Comparison of ENCODE assay signal across 8 cellular contexts in the genomic region with DNA sequence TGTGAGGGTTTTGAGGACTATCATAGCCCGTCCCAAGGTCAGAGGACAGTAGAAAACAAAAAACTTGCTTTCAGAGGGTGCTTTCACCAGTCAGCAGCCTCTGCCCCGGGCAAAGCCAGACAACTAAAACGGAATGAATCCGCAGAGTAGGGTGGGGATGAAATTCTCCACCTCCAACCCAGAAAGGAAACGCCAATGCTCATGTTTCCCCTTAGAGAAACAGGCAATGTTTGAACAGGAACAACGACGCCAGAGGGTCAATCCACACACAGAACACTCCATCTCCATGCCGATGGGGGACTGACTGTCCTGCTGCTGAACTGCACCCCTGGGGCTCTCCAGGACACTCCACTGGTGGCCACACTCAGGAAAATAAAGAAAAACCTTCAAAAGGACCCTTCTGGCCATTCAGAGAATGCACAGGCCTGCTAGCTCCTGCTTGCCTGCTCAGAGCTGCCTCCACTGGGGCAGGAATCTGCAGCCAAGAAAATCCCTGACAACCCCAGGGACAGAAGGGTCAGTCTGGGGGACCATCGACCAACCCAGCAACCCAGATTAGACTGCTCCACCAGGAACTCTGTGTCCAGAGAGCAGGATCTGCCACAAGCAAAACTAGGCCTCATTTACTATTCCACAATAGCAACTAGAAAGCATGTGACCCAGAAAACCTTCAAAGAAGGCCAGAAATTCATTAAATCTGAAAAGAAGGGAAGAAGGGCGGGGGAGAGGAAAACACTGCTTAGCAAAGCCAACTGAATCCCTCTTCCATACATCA.
DNase-seq lines count a peak whose midpoint lies in the region; ATAC-seq, FAIRE-seq and TF ChIP-seq lines count a peak whose summit lies in the region.

No MANE protein-coding gene starts in this region.

- CTCF ChIA-PET in K562 (lab: Yijun Ruan, JAX; ENCODE audit: low intra/inter-chr PET ratio), result no interaction called here

- BruUV-seq in K562 (replicated peaks; lab: Mats Ljungman, UMichigan), result no TSS peak

- no peak overlapping the region for H3K4me2 ChIP-seq in K562 (ENCODE audit: insufficient read depth, low read length)

- TF ChIP-seq CTCF in K562 (IDR thresholded peaks at IDR 0.05 in 2 of 3, conservative IDR thresholded peaks at IDR 0.05 in 1 of 3; ENCODE audit: insufficient read depth in 2 of 3, low read depth in 1 of 3, low read length in 3 of 3) (no peak), uterus (IDR thresholded peaks at IDR 0.05) (no peak), lower leg skin (IDR thresholded peaks at IDR 0.05) (no peak)

- intact Hi-C loops in cardiac septum (cut with DNase I), result no loop called here
- intact Hi-C loops in Right ventricle myocardium superior (cut with DNase I), result loop anchor here (10.0 kb wide), 1 partner anchor 52 kb away; no protein-coding TSS in a partner anchor
- intact Hi-C loops in K562 (cut with micrococcal nuclease), result no loop called here
- intact Hi-C loops in uterus (cut with DNase I; ENCODE audit: low total_unique reads), result no loop called here
- intact Hi-C loops in lower leg skin (cut with DNase I; ENCODE audit: low total_unique reads), result no loop called here

- POLR2A ChIA-PET in K562 (lab: Yijun Ruan, JAX), result interaction anchor here (1.8 kb wide), 1 partner anchor 10 kb away, joined by 5 read pairs; no protein-coding TSS in a partner anchor

- no peak for FAIRE-seq in K562 (lab: Jason Lieb, UNC)

- H3K4me1 ChIP-seq in K562 (replicated peaks in 1 of 2; ENCODE audit: control insufficient read depth in 2 of 2, insufficient read depth in 2 of 2, low read length in 2 of 2), result peaks cover 11 to 17% of the 10 kb centered on the region in 2 experiments
- H3K4me1 ChIP-seq in uterus, result no peaks in the 10 kb centered on the region

- 78% methylated on average over 10 of the region's 10 CpGs for WGBS in K562 (ENCODE audit: insufficient coverage, low coverage, missing lambda C conversion rate)
- 74 to 77% methylated on average over 10 of the region's 10 CpGs for WGBS in lower leg skin, 2 donors

- H3K9me3 ChIP-seq in K562 (replicated peaks; ENCODE audit: control insufficient read depth, insufficient read depth, low read depth, low read length) (no peaks in the 10 kb centered on the region), uterus (no peaks in the 10 kb centered on the region)

- H3K9me1 ChIP-seq in K562 (ENCODE audit: control insufficient read depth, insufficient read depth, low read length), result no peaks in the 10 kb centered on the region

- peak overlapping the region; percentile 18 to 46; a peak in 2 of 4 replicates for H3K9ac ChIP-seq in K562 (ENCODE audit: insufficient read depth in 1 of 2, low read depth in 2 of 2, low read length in 2 of 2)

- H2AFZ ChIP-seq in K562 (ENCODE audit: low read depth, low read length), result peak overlapping the region; percentile 58

- no peaks in the 10 kb centered on the region for H3K79me2 ChIP-seq in K562 (ENCODE audit: control insufficient read depth, insufficient read depth, low read length)

- H3K36me3 ChIP-seq in K562 (ENCODE audit: control insufficient read depth, insufficient read depth, low read length) (no peaks in the 10 kb centered on the region), uterus (no peaks in the 10 kb centered on the region)

- ATAC-seq in Right ventricle myocardium superior (ENCODE audit: poor library complexity) (no peak), K562 (no peak), HG03571 (IDR thresholded peaks at IDR 0.05; ENCODE audit: unreplicated experiment) (no peak), GM18868 (IDR thresholded peaks at IDR 0.05; ENCODE audit: unreplicated experiment) (no peak)

- H4K20me1 ChIP-seq in K562 (replicated peaks; ENCODE audit: control insufficient read depth, insufficient read depth, low read length), result no peaks in the 10 kb centered on the region

- TF ChIP-seq POLR2A in K562 (conservative IDR thresholded peaks at IDR 0.05), result no peak
- TF ChIP-seq POLR2A in uterus (IDR thresholded peaks at IDR 0.05), result no peak
- TF ChIP-seq POLR2A in lower leg skin (IDR thresholded peaks at IDR 0.05), result no peak

- TF ChIP-seq RAD21 in K562 (CRISPR knock-in tag; conservative IDR thresholded peaks at IDR 0.05 in 1 of 2, IDR thresholded peaks at IDR 0.05 in 1 of 2), result no peak

- H3K27me3 ChIP-seq in K562 (ENCODE audit: control insufficient read depth in 2 of 2, insufficient read depth in 2 of 2, low read length in 2 of 2) (no peaks in the 10 kb centered on the region), uterus (no peaks in the 10 kb centered on the region)

- DNase-seq in cardiac septum (ENCODE audit: low spot score) (peak; percentile 49), Right ventricle myocardium superior (no peak), K562 (ENCODE audit: extremely low read depth in 1 of 4, low spot score in 3 of 4) (no peak), medulla oblongata (ENCODE audit: extremely low spot score) (peak; percentile 61), uterus (no peak), lower leg skin (ENCODE audit: low spot score in 2 of 2) (no peak)

- in situ Hi-C loops in K562 (cut with MboI), result no loop called here

- H3K27ac ChIP-seq in K562 (ENCODE audit: extremely low read depth, low read depth, low read length), result peak overlapping the region; percentile 41; the same call in 2 of the 3 replicates
- peak overlapping the region; percentile 11 to 22 for H3K27ac ChIP-seq in uterus

- no peak overlapping the region for H3K4me3 ChIP-seq in K562
- no peak overlapping the region for H3K4me3 ChIP-seq in uterus
- no peak overlapping the region for H3K4me3 ChIP-seq in lower leg skin (ENCODE audit: low read depth, poor library complexity, severe bottlenecking)

- no peak for TF ChIP-seq EP300 in K562 (IDR thresholded peaks at IDR 0.05; ENCODE audit: low read length)

TF ChIP-seq in K562, 482 proteins besides CTCF, POLR2A, EP300 and RAD21 (continues in another document):
- TF ChIP-seq, protein P1, sequence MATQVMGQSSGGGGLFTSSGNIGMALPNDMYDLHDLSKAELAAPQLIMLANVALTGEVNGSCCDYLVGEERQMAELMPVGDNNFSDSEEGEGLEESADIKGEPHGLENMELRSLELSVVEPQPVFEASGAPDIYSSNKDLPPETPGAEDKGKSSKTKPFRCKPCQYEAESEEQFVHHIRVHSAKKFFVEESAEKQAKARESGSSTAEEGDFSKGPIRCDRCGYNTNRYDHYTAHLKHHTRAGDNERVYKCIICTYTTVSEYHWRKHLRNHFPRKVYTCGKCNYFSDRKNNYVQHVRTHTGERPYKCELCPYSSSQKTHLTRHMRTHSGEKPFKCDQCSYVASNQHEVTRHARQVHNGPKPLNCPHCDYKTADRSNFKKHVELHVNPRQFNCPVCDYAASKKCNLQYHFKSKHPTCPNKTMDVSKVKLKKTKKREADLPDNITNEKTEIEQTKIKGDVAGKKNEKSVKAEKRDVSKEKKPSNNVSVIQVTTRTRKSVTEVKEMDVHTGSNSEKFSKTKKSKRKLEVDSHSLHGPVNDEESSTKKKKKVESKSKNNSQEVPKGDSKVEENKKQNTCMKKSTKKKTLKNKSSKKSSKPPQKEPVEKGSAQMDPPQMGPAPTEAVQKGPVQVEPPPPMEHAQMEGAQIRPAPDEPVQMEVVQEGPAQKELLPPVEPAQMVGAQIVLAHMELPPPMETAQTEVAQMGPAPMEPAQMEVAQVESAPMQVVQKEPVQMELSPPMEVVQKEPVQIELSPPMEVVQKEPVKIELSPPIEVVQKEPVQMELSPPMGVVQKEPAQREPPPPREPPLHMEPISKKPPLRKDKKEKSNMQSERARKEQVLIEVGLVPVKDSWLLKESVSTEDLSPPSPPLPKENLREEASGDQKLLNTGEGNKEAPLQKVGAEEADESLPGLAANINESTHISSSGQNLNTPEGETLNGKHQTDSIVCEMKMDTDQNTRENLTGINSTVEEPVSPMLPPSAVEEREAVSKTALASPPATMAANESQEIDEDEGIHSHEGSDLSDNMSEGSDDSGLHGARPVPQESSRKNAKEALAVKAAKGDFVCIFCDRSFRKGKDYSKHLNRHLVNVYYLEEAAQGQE (CRISPR knock-in tag; IDR thresholded peaks at IDR 0.05; ENCODE audit: low read depth), result no peak
- TF ChIP-seq SP1 (CRISPR knock-in tag; IDR thresholded peaks at IDR 0.05) (0 out of 2 replicates have a peak, but pooled peaks have one; percentile 17), TCF7L2 (IDR thresholded peaks at IDR 0.05; ENCODE audit: low read depth, low read length) (no peak), RBM14 (IDR thresholded peaks at IDR 0.05; ENCODE audit: borderline replicate concordance, insufficient read depth, low read depth, low read length) (no peak), ZNF41 (CRISPR knock-in tag; conservative IDR thresholded peaks at IDR 0.05) (no peak)
- TF ChIP-seq, protein P2, sequence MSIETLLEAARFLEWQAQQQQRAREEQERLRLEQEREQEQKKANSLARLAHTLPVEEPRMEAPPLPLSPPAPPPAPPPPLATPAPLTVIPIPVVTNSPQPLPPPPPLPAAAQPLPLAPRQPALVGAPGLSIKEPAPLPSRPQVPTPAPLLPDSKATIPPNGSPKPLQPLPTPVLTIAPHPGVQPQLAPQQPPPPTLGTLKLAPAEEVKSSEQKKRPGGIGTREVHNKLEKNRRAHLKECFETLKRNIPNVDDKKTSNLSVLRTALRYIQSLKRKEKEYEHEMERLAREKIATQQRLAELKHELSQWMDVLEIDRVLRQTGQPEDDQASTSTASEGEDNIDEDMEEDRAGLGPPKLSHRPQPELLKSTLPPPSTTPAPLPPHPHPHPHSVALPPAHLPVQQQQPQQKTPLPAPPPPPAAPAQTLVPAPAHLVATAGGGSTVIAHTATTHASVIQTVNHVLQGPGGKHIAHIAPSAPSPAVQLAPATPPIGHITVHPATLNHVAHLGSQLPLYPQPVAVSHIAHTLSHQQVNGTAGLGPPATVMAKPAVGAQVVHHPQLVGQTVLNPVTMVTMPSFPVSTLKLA (conservative IDR thresholded peaks at IDR 0.05), result no peak
- TF ChIP-seq, protein P3, sequence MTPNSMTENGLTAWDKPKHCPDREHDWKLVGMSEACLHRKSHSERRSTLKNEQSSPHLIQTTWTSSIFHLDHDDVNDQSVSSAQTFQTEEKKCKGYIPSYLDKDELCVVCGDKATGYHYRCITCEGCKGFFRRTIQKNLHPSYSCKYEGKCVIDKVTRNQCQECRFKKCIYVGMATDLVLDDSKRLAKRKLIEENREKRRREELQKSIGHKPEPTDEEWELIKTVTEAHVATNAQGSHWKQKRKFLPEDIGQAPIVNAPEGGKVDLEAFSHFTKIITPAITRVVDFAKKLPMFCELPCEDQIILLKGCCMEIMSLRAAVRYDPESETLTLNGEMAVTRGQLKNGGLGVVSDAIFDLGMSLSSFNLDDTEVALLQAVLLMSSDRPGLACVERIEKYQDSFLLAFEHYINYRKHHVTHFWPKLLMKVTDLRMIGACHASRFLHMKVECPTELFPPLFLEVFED (CRISPR knock-in tag; conservative IDR thresholded peaks at IDR 0.05), result no peak

Comparison
In these comparisons a context has a peak if more than half of its experiments do, and no peak if none do; other contexts are left out.
1. DNase-seq: peak in cardiac septum (single experiment) and medulla oblongata (single experiment); none in Right ventricle myocardium superior (single experiment), K562 (0 of 4), uterus (0 of 2) and lower leg skin (0 of 2).